ENCODE assay signal across 1 cellular context in genomic region chr7:110600983-110601382, GRCh38.
TF ChIP-seq lines count a peak whose summit lies in the region.

No MANE protein-coding gene starts in this region.

TF ChIP-seq in HEK293, 187 proteins besides CTCF, POLR2A, EP300 and RAD21 (continued from another document):
- TF ChIP-seq, protein P1, sequence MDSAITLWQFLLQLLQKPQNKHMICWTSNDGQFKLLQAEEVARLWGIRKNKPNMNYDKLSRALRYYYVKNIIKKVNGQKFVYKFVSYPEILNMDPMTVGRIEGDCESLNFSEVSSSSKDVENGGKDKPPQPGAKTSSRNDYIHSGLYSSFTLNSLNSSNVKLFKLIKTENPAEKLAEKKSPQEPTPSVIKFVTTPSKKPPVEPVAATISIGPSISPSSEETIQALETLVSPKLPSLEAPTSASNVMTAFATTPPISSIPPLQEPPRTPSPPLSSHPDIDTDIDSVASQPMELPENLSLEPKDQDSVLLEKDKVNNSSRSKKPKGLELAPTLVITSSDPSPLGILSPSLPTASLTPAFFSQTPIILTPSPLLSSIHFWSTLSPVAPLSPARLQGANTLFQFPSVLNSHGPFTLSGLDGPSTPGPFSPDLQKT (IDR thresholded peaks at IDR 0.05; ENCODE audit: borderline replicate concordance, low read depth, low read length) = no peak
- TF ChIP-seq ZNF561 (tag by site-specific recombination; IDR thresholded peaks at IDR 0.05; ENCODE audit: borderline replicate concordance) = no peak
- TF ChIP-seq WT1 (tag by site-specific recombination; IDR thresholded peaks at IDR 0.05) = peak; percentile 83
- TF ChIP-seq HOXA7 (CRISPR knock-in tag; IDR thresholded peaks at IDR 0.05; ENCODE audit: borderline replicate concordance) = no peak
- 0 out of 2 replicates have a peak, but pooled peaks have one; percentile 54 for TF ChIP-seq BCL11A (tag by site-specific recombination; IDR thresholded peaks at IDR 0.05; ENCODE audit: low read depth)
- TF ChIP-seq ZNF423 (tag by site-specific recombination; IDR thresholded peaks at IDR 0.05) = no peak
- TF ChIP-seq ZNF626 (tag by site-specific recombination; IDR thresholded peaks at IDR 0.05) = no peak
- peak; percentile 35; the same call in 1 of the 2 replicates for TF ChIP-seq KLF7 (tag by site-specific recombination; IDR thresholded peaks at IDR 0.05; ENCODE audit: borderline replicate concordance)
- no peak for TF ChIP-seq SETDB1 (IDR thresholded peaks at IDR 0.05; ENCODE audit: insufficient read length, low read length)
- TF ChIP-seq, protein P2, sequence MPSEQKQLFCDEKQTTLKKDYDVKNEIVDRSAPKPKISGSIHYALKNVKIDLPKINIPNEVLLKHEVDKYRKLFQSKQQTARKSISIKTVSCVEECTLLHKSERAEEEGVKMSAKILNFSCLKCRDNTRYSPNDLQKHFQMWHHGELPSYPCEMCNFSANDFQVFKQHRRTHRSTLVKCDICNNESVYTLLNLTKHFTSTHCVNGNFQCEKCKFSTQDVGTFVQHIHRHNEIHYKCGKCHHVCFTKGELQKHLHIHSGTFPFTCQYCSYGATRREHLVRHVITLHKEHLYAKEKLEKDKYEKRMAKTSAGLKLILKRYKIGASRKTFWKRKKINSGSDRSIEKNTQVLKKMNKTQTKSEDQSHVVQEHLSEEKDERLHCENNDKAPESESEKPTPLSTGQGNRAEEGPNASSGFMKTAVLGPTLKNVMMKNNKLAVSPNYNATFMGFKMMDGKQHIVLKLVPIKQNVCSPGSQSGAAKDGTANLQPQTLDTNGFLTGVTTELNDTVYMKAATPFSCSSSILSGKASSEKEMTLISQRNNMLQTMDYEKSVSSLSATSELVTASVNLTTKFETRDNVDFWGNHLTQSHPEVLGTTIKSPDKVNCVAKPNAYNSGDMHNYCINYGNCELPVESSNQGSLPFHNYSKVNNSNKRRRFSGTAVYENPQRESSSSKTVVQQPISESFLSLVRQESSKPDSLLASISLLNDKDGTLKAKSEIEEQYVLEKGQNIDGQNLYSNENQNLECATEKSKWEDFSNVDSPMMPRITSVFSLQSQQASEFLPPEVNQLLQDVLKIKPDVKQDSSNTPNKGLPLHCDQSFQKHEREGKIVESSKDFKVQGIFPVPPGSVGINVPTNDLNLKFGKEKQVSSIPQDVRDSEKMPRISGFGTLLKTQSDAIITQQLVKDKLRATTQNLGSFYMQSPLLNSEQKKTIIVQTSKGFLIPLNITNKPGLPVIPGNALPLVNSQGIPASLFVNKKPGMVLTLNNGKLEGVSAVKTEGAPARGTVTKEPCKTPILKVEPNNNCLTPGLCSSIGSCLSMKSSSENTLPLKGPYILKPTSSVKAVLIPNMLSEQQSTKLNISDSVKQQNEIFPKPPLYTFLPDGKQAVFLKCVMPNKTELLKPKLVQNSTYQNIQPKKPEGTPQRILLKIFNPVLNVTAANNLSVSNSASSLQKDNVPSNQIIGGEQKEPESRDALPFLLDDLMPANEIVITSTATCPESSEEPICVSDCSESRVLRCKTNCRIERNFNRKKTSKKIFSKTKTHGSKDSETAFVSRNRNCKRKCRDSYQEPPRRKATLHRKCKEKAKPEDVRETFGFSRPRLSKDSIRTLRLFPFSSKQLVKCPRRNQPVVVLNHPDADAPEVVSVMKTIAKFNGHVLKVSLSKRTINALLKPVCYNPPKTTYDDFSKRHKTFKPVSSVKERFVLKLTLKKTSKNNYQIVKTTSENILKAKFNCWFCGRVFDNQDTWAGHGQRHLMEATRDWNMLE (tag by site-specific recombination; conservative IDR thresholded peaks at IDR 0.05; ENCODE audit: low read depth) = no peak
- 0 out of 2 replicates have a peak, but pooled peaks have one; percentile 4 for TF ChIP-seq ZNF654 (tag by site-specific recombination; IDR thresholded peaks at IDR 0.05; ENCODE audit: low read depth)
- no peak for TF ChIP-seq ZNF37A (tag by site-specific recombination; IDR thresholded peaks at IDR 0.05)
- no peak for TF ChIP-seq ZNF175 (tag by site-specific recombination; IDR thresholded peaks at IDR 0.05)
- no peak for TF ChIP-seq ZSCAN18 (tag by site-specific recombination; IDR thresholded peaks at IDR 0.05)
- no peak for TF ChIP-seq ZNF324 (tag by site-specific recombination; IDR thresholded peaks at IDR 0.05)
- no peak for TF ChIP-seq ZNF19 (tag by site-specific recombination; IDR thresholded peaks at IDR 0.05; ENCODE audit: low read depth)
- no peak for TF ChIP-seq HOXC10 (CRISPR knock-in tag; IDR thresholded peaks at IDR 0.05)
- TF ChIP-seq ZNF707 (tag by site-specific recombination; IDR thresholded peaks at IDR 0.05) = no peak
- TF ChIP-seq OVOL3 (tag by site-specific recombination; IDR thresholded peaks at IDR 0.05) = peak; percentile 98
- TF ChIP-seq FEZF1 (tag by site-specific recombination; IDR thresholded peaks at IDR 0.05) = peak; percentile 33
- no peak for TF ChIP-seq ZBTB26 (tag by site-specific recombination; optimal IDR thresholded peaks at IDR 0.05)
- TF ChIP-seq ZFP3 (tag by site-specific recombination; IDR thresholded peaks at IDR 0.05; ENCODE audit: low read depth) = no peak
- TF ChIP-seq GLIS2 (tag by site-specific recombination; IDR thresholded peaks at IDR 0.05) = no peak
- TF ChIP-seq ZNF146 (tag by site-specific recombination; IDR thresholded peaks at IDR 0.05) = no peak
- no peak for TF ChIP-seq ZNF404 (tag by site-specific recombination; IDR thresholded peaks at IDR 0.05)
- no peak for TF ChIP-seq ZNF169 (tag by site-specific recombination; IDR thresholded peaks at IDR 0.05)
- no peak for TF ChIP-seq KLF16 (tag by site-specific recombination; IDR thresholded peaks at IDR 0.05)
- TF ChIP-seq GLI2 (tag by site-specific recombination; IDR thresholded peaks at IDR 0.05; ENCODE audit: borderline replicate concordance, low read depth) = no peak
